Comparison of ENCODE assay signal across 13 cellular contexts in genomic region chr16:72992142-72992601, GRCh38. TPM values are rescaled to one million over a fixed set of nuclear protein-coding genes. Genes with fewer than 3 reads are reported as not detected.
DNase-seq lines count a peak whose midpoint lies in the region; ATAC-seq and TF ChIP-seq lines count a peak whose summit lies in the region.
"Had no signal": no experiment of that assay in that cellular context is flagged by ENCODE, and none has a peak within 500 bp of the region (broad histone marks: within the 10 kb centered on the region; RNA-seq: fewer than 3 reads in every experiment).

No MANE protein-coding gene starts in this region.

- no peak overlapping the region for H2AFZ ChIP-seq in neural cell (ENCODE audit: low read depth, low read length)

- no peak for DNase-seq in Right ventricle myocardium superior
- DNase-seq in Right ventricle myocardium inferior (ENCODE audit: missing footprints): no peak
- DNase-seq in fibroblast of villous mesenchyme (ENCODE audit: low read depth): peak; percentile 32
- DNase-seq in upper lobe of left lung: no peak
- no peak for DNase-seq in tibial nerve (ENCODE audit: low spot score in 2 of 2)
- no peak for DNase-seq in GOT3 (lab: John Stamatoyannopoulos, UW)
- DNase-seq: activated T-cell treated with anti-CD3 and anti-CD28 coated beads for 4 hours; DND-41; NCI-H1436 treated with DMSO at 0.1 percent for 48 hours; NK-92 treated with Interleukin-12 subunit alpha and Interleukin-12 subunit beta, amount 100 ng/mL, for 24 hours; stimulated activated CD8-positive, alpha-beta memory T cell treated with anti-CD3 and anti-CD28 coated beads, Interleukin-4, amount 100 ng/mL, for 48 hours had no signal

- H3K4me1 ChIP-seq in upper lobe of left lung: peaks cover 44 to 81% (median 55%) of the 10 kb centered on the region in 4 donors
- peaks cover 9 to 94% (median 51%) of the 10 kb centered on the region in 4 donors for H3K4me1 ChIP-seq in tibial nerve

- no peak overlapping the region for H3K4me2 ChIP-seq in neural cell (ENCODE audit: low read length)

- TF ChIP-seq POLR2A in upper lobe of left lung (IDR thresholded peaks at IDR 0.05) (no peak), tibial nerve (IDR thresholded peaks at IDR 0.05) (no peak)

- intact Hi-C loops in Right ventricle myocardium superior (cut with DNase I): no loop called here
- intact Hi-C loops in Right ventricle myocardium inferior (cut with DNase I): loop anchor here (5.0 kb wide), 1 partner anchor 35 kb away; no protein-coding TSS in a partner anchor

- H3K9me2 ChIP-seq in neural cell (ENCODE audit: insufficient read depth, low read length): no peaks in the 10 kb centered on the region

- TF ChIP-seq EP300 in neural cell (conservative IDR thresholded peaks at IDR 0.05; ENCODE audit: poor library complexity, severe bottlenecking) (no peak), upper lobe of left lung (IDR thresholded peaks at IDR 0.05) (no peak), tibial nerve (IDR thresholded peaks at IDR 0.05) (no peak)

- ATAC-seq in Right ventricle myocardium superior (ENCODE audit: poor library complexity) (peak; percentile 21), Right ventricle myocardium inferior (no peak), upper lobe of left lung (ENCODE audit: low FRiP score in 2 of 2) (no peak), GM19324 (IDR thresholded peaks at IDR 0.05; ENCODE audit: low FRiP score, unreplicated experiment) (no peak)

- TF ChIP-seq CTCF in fibroblast of villous mesenchyme (IDR thresholded peaks at IDR 0.05; ENCODE audit: insufficient read depth, low read depth, low read length) (no peak), neural cell (IDR thresholded peaks at IDR 0.05; ENCODE audit: poor library complexity, severe bottlenecking) (no peak), upper lobe of left lung (IDR thresholded peaks at IDR 0.05) (no peak), tibial nerve (IDR thresholded peaks at IDR 0.05) (no peak)

- H3K27ac ChIP-seq in neural cell (ENCODE audit: low read length): no peak overlapping the region
- peak overlapping the region in 3 of 4 donors; percentile 38 to 45 (median 42) for H3K27ac ChIP-seq in upper lobe of left lung
- peak overlapping the region in 2 of 4 donors; percentile 68 to 89 for H3K27ac ChIP-seq in tibial nerve

- H3K9me3 ChIP-seq in neural cell (ENCODE audit: low read length) (no peaks in the 10 kb centered on the region), upper lobe of left lung (no peaks in the 10 kb centered on the region), tibial nerve (no peaks in the 10 kb centered on the region)

- TF ChIP-seq RAD21 in neural cell (conservative IDR thresholded peaks at IDR 0.05): no peak

- no peak overlapping the region for H3K4me3 ChIP-seq in fibroblast of villous mesenchyme (ENCODE audit: low read depth, low read length)
- peak overlapping the region; percentile 7 for H3K4me3 ChIP-seq in neural cell (ENCODE audit: low read length)
- H3K4me3 ChIP-seq in upper lobe of left lung: no peak overlapping the region
- H3K4me3 ChIP-seq in tibial nerve: no peak overlapping the region

- H3K27me3 ChIP-seq in neural cell (ENCODE audit: insufficient read depth, low read depth, low read length) (no peaks in the 10 kb centered on the region), upper lobe of left lung (no peaks in the 10 kb centered on the region), tibial nerve (no peaks in the 10 kb centered on the region)

- no peaks in the 10 kb centered on the region for H3K36me3 ChIP-seq in neural cell (ENCODE audit: insufficient read depth, low read length)
- no peaks in the 10 kb centered on the region for H3K36me3 ChIP-seq in upper lobe of left lung
- no peaks in the 10 kb centered on the region for H3K36me3 ChIP-seq in tibial nerve

- peaks cover 98% of the 10 kb centered on the region for H4K20me1 ChIP-seq in neural cell (ENCODE audit: insufficient read depth)

- H3F3A ChIP-seq in neural cell (ENCODE audit: insufficient read depth, low read length, poor library complexity, severe bottlenecking): peaks cover 3% of the 10 kb centered on the region

- peaks cover 100% of the 10 kb centered on the region for H3K79me2 ChIP-seq in neural cell (replicated peaks; ENCODE audit: insufficient read depth, low read length)

- no peak overlapping the region for H3K9ac ChIP-seq in neural cell (ENCODE audit: low read length)

- 52 to 64% methylated on average over 5 to 6 of the region's 6 CpGs for WGBS in upper lobe of left lung, 2 donors
- 24 to 32% methylated on average over 6 of the region's 6 CpGs for WGBS in tibial nerve, 2 donors

TF ChIP-seq in neural cell, 6 proteins besides CTCF, POLR2A, EP300 and RAD21:
- TF ChIP-seq EZH2 (IDR thresholded peaks at IDR 0.05; ENCODE audit: borderline replicate concordance, insufficient read depth, low read length, poor library complexity, severe bottlenecking): no peak

RNA-seq across cellular contexts. Expression of gene ZFHX3, which starts 55.8 kb away (rescaled TPM):
- total RNA-seq in Right ventricle myocardium superior (8.3 TPM), Right ventricle myocardium inferior (8.4 TPM), fibroblast of villous mesenchyme (3.9 and 6.8 TPM in 2 replicates), upper lobe of left lung (10 to 100 TPM; 22.4 to 40.3 (median 27.0) TPM), tibial nerve (10 to 100 TPM; 36.3 to 44.0 (median 38.1) TPM)
- 26.4 and 27.7 TPM in 2 replicates for polyA plus RNA-seq in neural cell
- polyA minus RNA-seq in neural cell: 112 and 179 TPM in 2 replicates
